ENCODE assay signal across 8 cellular contexts in the genomic region with DNA sequence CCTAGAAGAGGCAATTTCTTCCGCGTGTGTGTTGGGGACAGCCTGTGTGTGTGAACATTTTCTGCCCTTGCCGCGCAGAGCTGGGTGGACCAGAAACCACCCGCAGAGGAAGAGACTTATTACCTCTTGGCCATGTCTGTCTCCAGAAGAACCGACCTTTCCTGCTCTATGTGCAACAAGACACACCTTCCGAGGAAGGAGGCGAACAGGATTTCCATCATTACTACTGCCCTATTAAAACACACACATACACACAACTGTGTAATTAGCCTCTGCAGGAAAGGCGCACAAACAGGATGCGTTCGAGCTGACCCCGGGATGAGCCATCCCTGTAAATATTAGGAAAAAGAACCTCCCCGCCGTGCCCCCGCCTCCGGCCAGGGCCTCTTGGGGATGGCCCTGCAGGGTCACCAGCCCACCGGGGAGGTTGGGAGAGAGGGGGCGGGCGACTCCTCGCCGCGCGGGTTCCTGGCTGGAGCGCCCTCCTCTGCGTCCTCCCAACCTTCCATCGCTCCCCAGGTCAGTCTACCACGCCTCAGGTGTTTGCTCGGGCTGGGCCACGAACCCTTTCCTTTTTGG. TPM values are rescaled to one million over a fixed set of nuclear protein-coding genes. Genes with fewer than 3 reads are reported as not detected.
A peak's percentile ranks its signal among the peaks of the same experiment; 100 is the strongest.
DNase-seq lines count a peak whose midpoint lies in the region; ATAC-seq, FAIRE-seq and TF ChIP-seq lines count a peak whose summit lies in the region.

No MANE protein-coding gene starts in this region.

- ATAC-seq in K562: no peak
- ATAC-seq in left lung: peak; percentile 4

- H3K27ac ChIP-seq in K562 (ENCODE audit: extremely low read depth, low read depth, low read length) (no peak overlapping the region; the same call in 2 of the 3 replicates), left lung (peak overlapping the region; percentile 66 to 85), transverse colon (peak overlapping the region; percentile 71 to 79 (median 75))

- H3K9me1 ChIP-seq in K562 (ENCODE audit: control insufficient read depth, insufficient read depth, low read length): no peaks in the 10 kb centered on the region

- no peak for DNase-seq in activated CD4-positive, alpha-beta T cell treated with anti-CD3 and anti-CD28 coated beads, Interleukin-2, amount 10 ng/mL, durations not matched to agents 24 days and 14 days
- DNase-seq in activated CD4-positive, alpha-beta T cell treated with anti-CD3 and anti-CD28 coated beads, Interleukin-2, amount 50 U/mL, for 1 hour: no peak
- DNase-seq in K562 (ENCODE audit: extremely low read depth in 1 of 4, low spot score in 3 of 4) (no peak), left lung (no peak), transverse colon (no peak), NCI-H524 treated with DMSO at 0.1 percent for 48 hours (lab: John Stamatoyannopoulos, UW) (no peak), DMS153 treated with DMSO at 0.1 percent for 48 hours (lab: John Stamatoyannopoulos, UW; ENCODE audit: unreplicated experiment) (no peak), frontal cortex (ENCODE audit: low spot score in 2 of 2) (no peak)

- no peaks in the 10 kb centered on the region for H4K20me1 ChIP-seq in K562 (replicated peaks; ENCODE audit: control insufficient read depth, insufficient read depth, low read length)

- no peaks in the 10 kb centered on the region for H3K27me3 Mint-ChIP-seq in activated CD4-positive, alpha-beta T cell treated with anti-CD3 and anti-CD28 coated beads, Interleukin-2, amount 10 ng/mL, durations not matched to agents 24 days and 14 days

- H2AFZ ChIP-seq in K562 (ENCODE audit: low read depth, low read length): peak overlapping the region; percentile 67

- no peaks in the 10 kb centered on the region for H3K9me3 Mint-ChIP-seq in activated CD4-positive, alpha-beta T cell treated with anti-CD3 and anti-CD28 coated beads, Interleukin-2, amount 10 ng/mL, durations not matched to agents 24 days and 14 days

- CTCF ChIA-PET in K562 (lab: Yijun Ruan, JAX; ENCODE audit: low intra/inter-chr PET ratio): no interaction called here

- no peak for FAIRE-seq in K562 (lab: Jason Lieb, UNC)
- no peak for FAIRE-seq in frontal cortex (lab: Jason Lieb, UNC)

- TF ChIP-seq RAD21 in K562 (CRISPR knock-in tag; conservative IDR thresholded peaks at IDR 0.05 in 1 of 2, IDR thresholded peaks at IDR 0.05 in 1 of 2): no peak

- TF ChIP-seq POLR2A in K562 (conservative IDR thresholded peaks at IDR 0.05): no peak
- no peak for TF ChIP-seq POLR2A in transverse colon (IDR thresholded peaks at IDR 0.05)

- peak overlapping the region; percentile 42 for H3K27ac Mint-ChIP-seq in activated CD4-positive, alpha-beta T cell treated with anti-CD3 and anti-CD28 coated beads, Interleukin-2, amount 10 ng/mL, durations not matched to agents 24 days and 14 days

- no peaks in the 10 kb centered on the region for H3K9me3 ChIP-seq in K562 (replicated peaks; ENCODE audit: control insufficient read depth, insufficient read depth, low read depth, low read length)
- H3K9me3 ChIP-seq in left lung: no peaks in the 10 kb centered on the region
- no peaks in the 10 kb centered on the region for H3K9me3 ChIP-seq in transverse colon

- peaks cover 17% of the 10 kb centered on the region for H3K4me1 Mint-ChIP-seq in activated CD4-positive, alpha-beta T cell treated with anti-CD3 and anti-CD28 coated beads, Interleukin-2, amount 10 ng/mL, durations not matched to agents 24 days and 14 days

- no TSS peak for BruUV-seq in K562 (replicated peaks; lab: Mats Ljungman, UMichigan)

- H3K27me3 ChIP-seq in K562 (ENCODE audit: control insufficient read depth in 2 of 2, insufficient read depth in 2 of 2, low read length in 2 of 2): no peaks in the 10 kb centered on the region
- peaks cover 0 to 25% of the 10 kb centered on the region in 2 donors for H3K27me3 ChIP-seq in left lung
- H3K27me3 ChIP-seq in transverse colon: peaks cover 34% of the 10 kb centered on the region

- peak overlapping the region; percentile 30 to 87; a peak in 3 of 4 replicates for H3K9ac ChIP-seq in K562 (ENCODE audit: insufficient read depth in 1 of 2, low read depth in 2 of 2, low read length in 2 of 2)

- no peak for TF ChIP-seq CTCF in K562 (IDR thresholded peaks at IDR 0.05 in 2 of 3, conservative IDR thresholded peaks at IDR 0.05 in 1 of 3; ENCODE audit: insufficient read depth in 2 of 3, low read depth in 1 of 3, low read length in 3 of 3)
- no peak for TF ChIP-seq CTCF in left lung (IDR thresholded peaks at IDR 0.05)
- TF ChIP-seq CTCF in transverse colon (IDR thresholded peaks at IDR 0.05): no peak

- intact Hi-C loops in activated CD4-positive, alpha-beta T cell treated with anti-CD3 and anti-CD28 coated beads, Interleukin-2, amount 10 ng/mL, durations not matched to agents 24 days and 14 days (cut with micrococcal nuclease): loop anchor here (5.0 to 10.0 kb wide), 3 partner anchors 36 to 134 kb away; partner anchors contain the start of gene TMEM30B
- intact Hi-C loops in K562 (cut with micrococcal nuclease): no loop called here
- intact Hi-C loops in left lung (cut with DNase I): loop anchor here in 1 of 2 donors (10.0 kb wide), 1 partner anchor 114 kb away; no protein-coding TSS in a partner anchor
- intact Hi-C loops in transverse colon (cut with DNase I; ENCODE audit: low total_unique reads): no loop called here

- H3K36me3 ChIP-seq in K562 (ENCODE audit: control insufficient read depth, insufficient read depth, low read length) (no peaks in the 10 kb centered on the region), left lung (no peaks in the 10 kb centered on the region), transverse colon (no peaks in the 10 kb centered on the region)

- POLR2A ChIA-PET in K562 (lab: Yijun Ruan, JAX): no interaction called here

- TF ChIP-seq EP300 in K562 (IDR thresholded peaks at IDR 0.05; ENCODE audit: low read length) (no peak), transverse colon (IDR thresholded peaks at IDR 0.05; ENCODE audit: low read depth) (no peak)

- in situ Hi-C loops in K562 (cut with MboI): no loop called here
- in situ Hi-C loops in transverse colon (cut with MboI; ENCODE audit: low pct_ligation_motif_present in 1 of 4, low pct_unique_long_range_greater_than_20kb in 1 of 4, low sequenced_read_pairs in 3 of 4): no loop called here

- peak overlapping the region; percentile 49 for H3K4me3 ChIP-seq in K562
- H3K4me3 ChIP-seq in left lung: peak overlapping the region; percentile 65 to 72
- peak overlapping the region in 3 of 4 donors; percentile 58 to 71 (median 61) for H3K4me3 ChIP-seq in transverse colon

- peaks cover 24% of the 10 kb centered on the region for H3K36me3 Mint-ChIP-seq in activated CD4-positive, alpha-beta T cell treated with anti-CD3 and anti-CD28 coated beads, Interleukin-2, amount 10 ng/mL, durations not matched to agents 24 days and 14 days (ENCODE audit: low read depth)

- H3K4me1 ChIP-seq in K562 (replicated peaks in 1 of 2; ENCODE audit: control insufficient read depth in 2 of 2, insufficient read depth in 2 of 2, low read length in 2 of 2) (peaks cover 0 to 19% of the 10 kb centered on the region in 2 experiments; a peak in 3 of 5 replicates), left lung (peaks cover 3 to 15% of the 10 kb centered on the region in 2 donors), transverse colon (peaks cover 3 to 19% (median 16%) of the 10 kb centered on the region in 4 donors)

- no peaks in the 10 kb centered on the region; the same call in 2 of the 3 replicates for H3K79me2 ChIP-seq in K562 (ENCODE audit: control insufficient read depth, insufficient read depth, low read length)

- H3K4me2 ChIP-seq in K562 (ENCODE audit: insufficient read depth, low read length): peak overlapping the region; percentile 68; the same call in 1 of the 2 replicates

- peak overlapping the region; percentile 93 for H3K4me3 Mint-ChIP-seq in activated CD4-positive, alpha-beta T cell treated with anti-CD3 and anti-CD28 coated beads, Interleukin-2, amount 10 ng/mL, durations not matched to agents 24 days and 14 days

- 84% methylated on average over 4 of the region's 29 CpGs for WGBS in K562 (ENCODE audit: insufficient coverage, low coverage, missing lambda C conversion rate)
- WGBS in transverse colon (ENCODE audit: low coverage in 1 of 2), 2 donors: 26 to 37% methylated on average over 5 to 29 of the region's 29 CpGs

RNA-seq across cellular contexts. Expression of gene PRKCH, which starts 0.5 kb away (rescaled TPM):
- 108 and 118 TPM in 2 replicates for total RNA-seq in activated CD4-positive, alpha-beta T cell treated with anti-CD3 and anti-CD28 coated beads, Interleukin-2, amount 10 ng/mL, durations not matched to agents 24 days and 14 days
- 8.7 and 13.2 TPM in 2 replicates for total RNA-seq in K562 (2011; cell fraction: chromatin; rRNA removed; ENCODE audit: low replicate concordance)
- 3.2 and 3.5 TPM in 2 replicates for total RNA-seq in K562 (2011; cell fraction: nucleolus; rRNA removed)
- total RNA-seq in K562 (2011; cell fraction: nucleoplasm; rRNA removed): 7.8 and 8.9 TPM in 2 replicates
- total RNA-seq in K562 (2014; rRNA removed): 4.0 and 9.9 TPM in 2 replicates
- 4.1 and 4.3 TPM in 2 replicates for total RNA-seq in K562 (2014; rRNA removed; fragmentation: Illumina TruSeq; extraction: Trizol)
- total RNA-seq in K562 (2015; rRNA removed; fragmentation: Illumina TruSeq; extraction: Trizol): 3.8 and 4.0 TPM in 2 replicates
- total RNA-seq in K562 (2021): 4.0 and 5.6 TPM in 2 replicates
- 0.83 and 2.7 TPM in 2 replicates for polyA plus RNA-seq in K562 (2011; rRNA removed)
- 0.62 and 4.8 TPM in 2 replicates for polyA plus RNA-seq in K562 (2011; cell fraction: cytosol; rRNA removed)
- polyA plus RNA-seq in K562 (2011; cell fraction: nucleus; rRNA removed): 0.81 and 4.7 TPM in 2 replicates
- 2.0 and 5.2 TPM in 2 replicates for polyA plus RNA-seq in K562 (2012)
- polyA plus RNA-seq in K562 (2014; fragmentation: Illumina TruSeq; extraction: Trizol): 4.1 and 4.3 TPM in 2 replicates
- 1 to 10 TPM in 1 of 2 experiments, under 1 TPM in 1; 0.61 to 1.1 TPM for polyA plus RNA-seq in K562 (2014; fragmentation: Nextera tagmentation; extraction: Ambion mirVana)
- 2.7 and 4.4 TPM in 2 replicates for polyA plus RNA-seq in K562 (2014; rRNA removed)
- polyA minus RNA-seq in K562 (2011; rRNA and poly(A)+ RNA removed): 3.0 and 6.1 TPM in 2 replicates
- 10.4 TPM in 1 of 2 replicates, not detected in the other for polyA minus RNA-seq in K562 (2011; cell fraction: cytosol; rRNA and poly(A)+ RNA removed)
- polyA minus RNA-seq in K562 (2011; cell fraction: nucleus; rRNA and poly(A)+ RNA removed): 0.33 and 2.4 TPM in 2 replicates
- 10 to 100 TPM; 35.2 to 48.8 TPM for total RNA-seq in left lung
- total RNA-seq in transverse colon: 10 to 100 TPM; 12.4 to 38.9 (median 27.0) TPM
- 21.6 TPM for total RNA-seq in frontal cortex

RNA-seq across cellular contexts. Expression of gene TMEM30B, which starts 39.8 kb away (rescaled TPM):
- 0.44 and 0.47 TPM in 2 replicates for total RNA-seq in activated CD4-positive, alpha-beta T cell treated with anti-CD3 and anti-CD28 coated beads, Interleukin-2, amount 10 ng/mL, durations not matched to agents 24 days and 14 days
- not detected in 2 replicates for total RNA-seq in K562 (2011; cell fraction: chromatin; rRNA removed; ENCODE audit: low replicate concordance)
- not detected in 2 replicates for total RNA-seq in K562 (2011; cell fraction: nucleolus; rRNA removed)
- total RNA-seq in K562 (2011; cell fraction: nucleoplasm; rRNA removed): not detected in 2 replicates
- total RNA-seq in K562 (2014; rRNA removed) (not detected in 2 replicates), K562 (2014; rRNA removed; fragmentation: Illumina TruSeq; extraction: Trizol) (not detected in 2 replicates), K562 (2015; rRNA removed; fragmentation: Illumina TruSeq; extraction: Trizol) (not detected in 2 replicates), K562 (2021) (0.04 TPM in 1 of 2 replicates, not detected in the other), left lung (10 to 100 TPM; 15.7 to 20.9 TPM), transverse colon (100 to 1,000 TPM in 1 of 4 donors, 10 to 100 TPM in 3; 50.4 to 141 (median 71.2) TPM), frontal cortex (under 0.01 TPM)
- polyA plus RNA-seq in K562 (2011; rRNA removed) (not detected in 2 replicates), K562 (2014; fragmentation: Illumina TruSeq; extraction: Trizol) (not detected in 2 replicates), K562 (2014; fragmentation: Nextera tagmentation; extraction: Ambion mirVana) (not detected), K562 (2014; rRNA removed) (not detected in 2 replicates)
- not detected in 2 replicates for polyA plus RNA-seq in K562 (2011; cell fraction: cytosol; rRNA removed)
- polyA plus RNA-seq in K562 (2011; cell fraction: nucleus; rRNA removed): not detected in 2 replicates
- not detected in 2 replicates for polyA plus RNA-seq in K562 (2012)
- polyA minus RNA-seq in K562 (2011; rRNA and poly(A)+ RNA removed): not detected in 2 replicates
- polyA minus RNA-seq in K562 (2011; cell fraction: cytosol; rRNA and poly(A)+ RNA removed): not detected in 2 replicates
- polyA minus RNA-seq in K562 (2011; cell fraction: nucleus; rRNA and poly(A)+ RNA removed): not detected in 2 replicates

Comparison
In these comparisons a context has a peak if more than half of its experiments do, and no peak if none do; other contexts are left out.
1. RNA of gene TMEM30B, which starts 39.8 kb away (total RNA-seq): 50.4 to 141 TPM in transverse colon and 15.7 to 20.9 TPM in left lung; 0.44 to 0.47 TPM in activated CD4-positive, alpha-beta T cell treated with anti-CD3 and anti-CD28 coated beads, Interleukin-2, amount 10 ng/mL, durations not matched to agents 24 days and 14 days, 0.04 TPM in K562 and under 0.01 TPM in frontal cortex (single experiment); every median in the first group is over 10 times any median in the second.
2. Peak in every context shown above with its lines, with median percentiles within 50 percentile points of each other: H3K4me3 ChIP-seq.